ENCODE assay signal across 18 cellular contexts in the genomic region with DNA sequence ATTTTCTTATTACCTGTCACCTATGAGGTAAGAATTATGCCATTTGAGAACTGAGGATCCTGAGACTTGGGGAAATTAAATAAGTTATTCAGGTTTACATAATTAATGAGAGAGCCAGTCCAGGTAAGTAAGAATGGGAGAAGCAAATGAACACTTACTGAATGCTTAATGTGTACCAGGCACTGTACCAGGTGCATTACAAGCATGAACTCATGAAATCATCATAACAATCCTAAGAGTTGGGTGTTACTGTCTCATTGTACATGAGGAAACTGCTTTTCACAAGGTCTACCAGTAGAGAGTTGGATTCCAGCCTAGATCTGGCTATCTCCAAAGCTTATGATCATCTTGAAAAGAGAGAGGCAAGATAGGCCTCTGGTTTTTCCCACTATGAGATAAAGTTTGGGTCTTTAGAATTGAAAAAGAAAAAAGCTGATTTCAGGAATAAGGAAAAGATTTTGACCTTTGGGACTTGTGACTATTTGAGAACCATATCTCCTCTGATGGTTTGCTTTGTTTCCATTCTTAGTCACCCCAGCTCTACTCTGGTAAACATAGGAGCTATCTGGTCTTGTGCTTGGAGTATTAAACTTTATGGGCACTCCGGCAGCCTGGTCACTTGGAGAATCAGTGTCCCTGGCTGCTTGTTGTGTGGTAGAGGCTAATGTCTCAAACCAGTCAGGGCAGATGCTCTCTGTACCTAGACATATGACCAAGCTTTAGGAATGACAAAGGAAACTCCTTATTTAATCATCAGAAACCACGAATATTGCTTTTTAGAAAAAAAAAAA. TPM values are rescaled to one million over a fixed set of nuclear protein-coding genes. Genes with fewer than 3 reads are reported as not detected.
"Had no signal": no experiment of that assay in that cellular context is flagged by ENCODE, and none has a peak within 500 bp of the region (broad histone marks: within the 10 kb centered on the region; RNA-seq: fewer than 3 reads in every experiment).

No MANE protein-coding gene starts in this region.

- DNase-seq: activated CD4-positive, alpha-beta T cell treated with anti-CD3 and anti-CD28 coated beads for 4 hours; activated CD8-positive, alpha-beta memory T cell treated with anti-CD3 and anti-CD28 coated beads, Interleukin-2, amount 50 U/mL, for 4 hours; activated CD8-positive, alpha-beta T cell treated with anti-CD3 and anti-CD28 coated beads for 36 hours; activated gamma-delta T cell treated with Interleukin-2 at 50 U/mL for 16 hours; activated naive CD8-positive, alpha-beta T cell treated with anti-CD3 and anti-CD28 coated beads, Interleukin-2, amount 10 ng/mL, durations not matched to agents 7 days and 5 days; activated T-cell treated with anti-CD3 and anti-CD28 coated beads, Interleukin-2, amount 50 U/mL, for 72 hours; aorta; hippocampal formation; left colon; nucleus accumbens; right lobe of liver; spleen; stimulated activated CD4-positive, alpha-beta T cell treated with anti-CD3 and anti-CD28 coated beads, Interleukin-2, amount 100 ng/mL, for 48 hours; stimulated activated naive CD4-positive, alpha-beta T cell treated with Interleukin-2 at 50 U/mL for 16 hours; T-cell; WERI-Rb-1 had no signal

- ATAC-seq: activated CD8-positive, alpha-beta T cell treated with anti-CD3 and anti-CD28 coated beads for 36 hours; activated T-cell treated with anti-CD3 and anti-CD28 coated beads, Interleukin-2, amount 50 U/mL, for 72 hours; left colon; natural killer cell treated with Interleukin-12 subunit alpha and Interleukin-12 subunit beta and Interleukin-15 and Interleukin-18, amount 100 ng/mL, for 72 hours; right lobe of liver; T-cell had no signal

- H3K4me3 ChIP-seq: cardiac muscle cell, right lobe of liver, spleen had no signal

RNA-seq across cellular contexts. Expression of gene PTHLH, which starts 48.0 kb away (rescaled TPM):
- total RNA-seq: activated CD8-positive, alpha-beta T cell treated with anti-CD3 and anti-CD28 coated beads for 36 hours; activated naive CD8-positive, alpha-beta T cell treated with anti-CD3 and anti-CD28 coated beads, Interleukin-2, amount 10 ng/mL, durations not matched to agents 7 days and 5 days; activated T-cell treated with anti-CD3 and anti-CD28 coated beads, Interleukin-2, amount 50 U/mL, for 72 hours; cardiac muscle cell; left colon; natural killer cell treated with Interleukin-12 subunit alpha and Interleukin-12 subunit beta and Interleukin-15 and Interleukin-18, amount 100 ng/mL, for 72 hours; right lobe of liver; T-cell had no signal
- polyA plus RNA-seq: cardiac muscle cell had no signal
